Comparison of ENCODE assay signal across 8 cellular contexts in the genomic region with DNA sequence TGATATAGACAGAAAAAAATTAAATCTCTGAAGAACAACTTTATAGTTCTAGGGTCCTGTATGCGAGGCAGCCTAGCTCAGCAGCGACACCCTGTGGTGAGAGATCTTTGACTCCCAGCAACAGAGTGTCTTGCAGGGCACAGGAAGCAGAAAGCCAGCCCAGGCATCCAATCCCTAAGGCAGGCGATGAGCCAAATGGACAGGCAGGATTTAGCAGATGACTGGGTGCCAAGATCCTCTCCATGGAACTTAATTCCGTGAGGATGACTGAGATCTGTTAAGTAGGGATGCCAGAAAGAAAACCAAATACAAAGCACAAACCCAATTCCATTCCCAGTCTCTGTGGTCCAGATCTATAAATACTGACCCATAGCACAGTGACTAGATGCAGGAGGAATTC. TPM values are rescaled to one million over a fixed set of nuclear protein-coding genes. Genes with fewer than 3 reads are reported as not detected.
DNase-seq lines count a peak whose midpoint lies in the region; ATAC-seq lines count a peak whose summit lies in the region.

No MANE protein-coding gene starts in this region.

- no peak overlapping the region for H3K4me2 ChIP-seq in GM23248 (ENCODE audit: unreplicated experiment)

- no peaks in the 10 kb centered on the region for H3K4me1 ChIP-seq in GM23248 (ENCODE audit: insufficient read depth)

- H4K20me1 ChIP-seq in GM23248 (ENCODE audit: insufficient read depth), result no peaks in the 10 kb centered on the region

- H3K9ac ChIP-seq in GM23248, result no peak overlapping the region

- DNase-seq in AG08395 (ENCODE audit: low spot score), result peak; percentile 94
- DNase-seq in GM23248, result peak; percentile 93
- peak; percentile 64 for DNase-seq in NCI-H446 treated with DMSO at 0.1 percent for 48 hours (lab: John Stamatoyannopoulos, UW)
- peak; percentile 50 for DNase-seq in activated CD4-positive, alpha-beta T cell treated with anti-CD3 and anti-CD28 coated beads for 1 hour
- DNase-seq in cerebellar cortex (ENCODE audit: low spot score), result peak; percentile 95
- peak; percentile 71 to 92 for DNase-seq in left colon
- DNase-seq in stimulated activated CD4-positive, alpha-beta T cell treated with anti-CD3 and anti-CD28 coated beads, Interleukin-2, amount 100 ng/mL, for 48 hours, result peak; percentile 81

- intact Hi-C loops in left colon (cut with DNase I, micrococcal nuclease), result loop anchor here (5.0 to 10.0 kb wide), 2 partner anchors 423 to 425 kb away; no protein-coding TSS in a partner anchor

- H3F3A ChIP-seq in GM23248 (ENCODE audit: insufficient read depth), result 0 out of 2 replicates have a peak, but pooled peaks cover 8% of the 10 kb centered on the region

- H3K27ac ChIP-seq in GM23248, result no peak overlapping the region

- no peak overlapping the region for H3K4me3 ChIP-seq in GM23248

- H2AFZ ChIP-seq in GM23248, result no peak overlapping the region

- in situ Hi-C loops in GM23248 (cut with MboI), result loop anchor here (10.0 to 25.0 kb wide), 3 partner anchors 290 to 515 kb away; no protein-coding TSS in a partner anchor

- H3K27me3 ChIP-seq in GM23248 (replicated peaks; ENCODE audit: insufficient read depth), result no peaks in the 10 kb centered on the region

- ATAC-seq in left colon, result peak; percentile 92
- ATAC-seq in GM21786 (IDR thresholded peaks at IDR 0.05; ENCODE audit: unreplicated experiment), result no peak

- no peaks in the 10 kb centered on the region; the same call in none of the 2 replicates for H3K79me2 ChIP-seq in GM23248 (ENCODE audit: insufficient read depth)

- no peaks in the 10 kb centered on the region for H3K9me3 ChIP-seq in GM23248 (ENCODE audit: low read depth)

- 0 out of 2 replicates have a peak, but pooled peaks cover 5% of the 10 kb centered on the region for H3K36me3 ChIP-seq in GM23248 (ENCODE audit: low read depth)

- 8 to 10% methylated on average over 4 of the region's 4 CpGs for WGBS in GM23248 (ENCODE audit: low coverage in 1 of 2, low lambda C conversion rate in 2 of 2, missing lambda C conversion rate in 2 of 2), 2 experiments

- no peaks in the 10 kb centered on the region for H3K9me2 ChIP-seq in GM23248 (ENCODE audit: insufficient read depth)

RNA-seq across cellular contexts. Expression of a gene that starts 38.8 kb away (rescaled TPM):
- total RNA-seq in GM23248 (2014; rRNA removed; shearing (Covaris generic)), result 33.4 and 42.5 TPM in 2 replicates
- 21.4 and 21.9 TPM in 2 replicates for polyA plus RNA-seq in GM23248 (2016; fragmentation: Nextera tagmentation; extraction: Ambion mirVana)
- total RNA-seq in left colon, result 10 to 100 TPM; 14.1 to 18.8 TPM
